In the genomic region with DNA sequence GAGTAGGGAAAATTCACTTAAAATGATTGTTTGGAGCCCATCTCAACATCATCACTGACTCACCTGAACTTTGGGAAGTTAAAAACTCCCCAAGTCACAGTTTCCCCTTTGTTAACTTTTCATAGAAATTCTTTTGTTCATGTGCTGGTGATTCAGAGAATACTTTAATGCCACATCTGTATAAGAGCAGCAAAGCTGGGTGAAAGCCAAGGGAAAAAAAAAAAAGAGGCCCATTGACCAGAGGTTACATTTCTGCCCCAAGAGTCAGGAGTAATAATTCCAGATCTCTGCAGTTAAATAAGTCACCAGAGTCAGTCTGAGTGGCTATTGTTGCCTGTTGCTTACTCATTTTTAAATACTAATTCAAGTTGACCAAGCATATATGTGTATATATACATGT, we compare ENCODE assay signal across 1 cellular context.
TF ChIP-seq lines count a peak whose summit lies in the region.

No MANE protein-coding gene starts in this region.

TF ChIP-seq in K562, 482 proteins besides CTCF, POLR2A, EP300 and RAD21:
- TF ChIP-seq SP2 (IDR thresholded peaks at IDR 0.05; ENCODE audit: extremely low read depth, low read depth, low read length, poor library complexity, severe bottlenecking) (no peak), CEBPB (tag; IDR thresholded peaks at IDR 0.05) (0 out of 2 replicates have a peak, but pooled peaks have one; percentile 13)
